In the genomic region with DNA sequence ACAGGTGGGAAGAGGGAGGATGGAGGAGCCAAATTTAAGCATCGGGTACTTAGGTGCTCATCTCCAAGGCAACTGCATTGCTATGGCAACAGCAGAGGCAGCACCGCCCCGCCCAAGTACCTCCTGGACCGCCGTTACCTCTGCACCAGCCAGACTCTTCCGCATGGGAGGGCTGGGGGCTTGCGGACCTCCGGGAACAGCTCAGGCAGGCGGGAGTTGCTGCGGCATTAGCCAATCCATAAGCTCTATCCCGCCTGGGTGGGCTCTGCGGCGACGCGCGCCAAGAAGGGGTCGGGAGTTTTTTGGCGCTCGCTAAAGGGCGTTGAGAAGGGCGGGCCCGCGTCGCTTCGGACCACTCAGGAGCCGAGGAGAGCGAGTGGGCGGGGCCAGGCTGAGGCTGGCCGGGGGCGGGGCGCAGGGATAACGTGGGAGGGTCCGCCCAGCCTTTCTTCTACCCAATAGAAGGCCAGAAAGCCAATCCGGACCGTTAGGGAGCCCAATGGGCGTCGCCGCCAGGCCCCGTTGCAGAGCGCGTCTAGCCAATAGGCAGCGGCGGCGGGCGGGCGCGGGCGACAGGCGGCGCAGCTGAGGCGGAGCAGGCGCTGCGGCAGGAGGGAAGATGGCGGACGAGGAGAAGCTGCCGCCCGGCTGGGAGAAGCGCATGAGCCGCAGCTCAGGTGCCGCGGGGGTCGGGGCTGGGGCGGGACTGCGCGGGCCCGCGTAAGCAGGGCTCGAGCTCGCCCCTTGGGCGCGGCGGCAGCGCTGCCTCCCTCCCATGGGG, we compare ENCODE assay signal across 8 cellular contexts. TPM values are rescaled to one million over a fixed set of nuclear protein-coding genes. Genes with fewer than 3 reads are reported as not detected.
DNase-seq lines count a peak whose midpoint lies in the region; ATAC-seq and TF ChIP-seq lines count a peak whose summit lies in the region.

A gene (plus strand): TSS at position 593 of the 781 bp plus-strand sequence. CDS start 27 bp downstream, at position 620.

- H3K9me2 ChIP-seq in GM23338 (ENCODE audit: insufficient read depth), result no peaks in the 10 kb centered on the region

- H3K4me3 Mint-ChIP-seq in GM23338, result peak within 1 kb of the TSS; percentile 87
- peak within 1 kb of the TSS; percentile 83 to 97 (median 95) for H3K4me3 Mint-ChIP-seq in naive thymus-derived CD4-positive, alpha-beta T cell
- peak within 1 kb of the TSS; percentile 96 to 97 for H3K4me3 Mint-ChIP-seq in stimulated activated naive B cell treated with anti-CD40 and anti-IgM and Interleukin-4, amounts not matched to agents 10 μg/mL and 1 μg/mL and 100 μg/mL, for 72 hours

- POLR2A ChIA-PET in naive thymus-derived CD4-positive, alpha-beta T cell (lab: Charles Lee), result interaction anchor here (0.5 to 2.2 kb wide), 10 partner anchors 8 to 1540 kb away, joined by 3 to 8 read pairs (median 4); a partner anchor contains a TSS

- no peaks in the 10 kb centered on the region for H3K9me3 Mint-ChIP-seq in GM23338
- no peaks in the 10 kb centered on the region for H3K9me3 Mint-ChIP-seq in naive thymus-derived CD4-positive, alpha-beta T cell
- H3K9me3 Mint-ChIP-seq in stimulated activated naive B cell treated with anti-CD40 and anti-IgM and Interleukin-4, amounts not matched to agents 10 μg/mL and 1 μg/mL and 100 μg/mL, for 72 hours, result no peaks in the 10 kb centered on the region

- H3K27me3 ChIP-seq in GM23338 (ENCODE audit: insufficient read depth), result no peaks in the 10 kb centered on the region
- H3K27me3 ChIP-seq in naive thymus-derived CD4-positive, alpha-beta T cell (ENCODE audit: control insufficient read depth in 2 of 2, insufficient read depth in 2 of 2, low read length in 2 of 2), result no peaks in the 10 kb centered on the region

- H3K27me3 Mint-ChIP-seq in GM23338 (ENCODE audit: insufficient read depth, low read depth, poor library complexity), result peaks cover 5% of the 10 kb centered on the region
- no peaks in the 10 kb centered on the region for H3K27me3 Mint-ChIP-seq in naive thymus-derived CD4-positive, alpha-beta T cell
- no peaks in the 10 kb centered on the region for H3K27me3 Mint-ChIP-seq in stimulated activated naive B cell treated with anti-CD40 and anti-IgM and Interleukin-4, amounts not matched to agents 10 μg/mL and 1 μg/mL and 100 μg/mL, for 72 hours

- peaks cover 11% of the 10 kb centered on the region; the same call in 1 of the 2 replicates for H3K4me1 ChIP-seq in GM23338 (ENCODE audit: insufficient read depth)
- H3K4me1 ChIP-seq in naive thymus-derived CD4-positive, alpha-beta T cell (ENCODE audit: control insufficient read depth in 2 of 2, insufficient read depth in 2 of 2, low read length in 2 of 2), result peaks cover 10 to 11% of the 10 kb centered on the region in 2 donors

- peak within 1 kb of the TSS; percentile 88 for H3K4me3 ChIP-seq in GM23338
- H3K4me3 ChIP-seq in naive thymus-derived CD4-positive, alpha-beta T cell (ENCODE audit: low read length), result peak within 1 kb of the TSS; percentile 92

- intact Hi-C loops in naive thymus-derived CD4-positive, alpha-beta T cell (cut with micrococcal nuclease), result loop anchor here (1.0 to 2.0 kb wide), 15 partner anchors 8 to 695 kb away; a partner anchor contains a TSS

- H3K27ac Mint-ChIP-seq in GM23338, result peak within 1 kb of the TSS; percentile 66; the same call in 1 of the 2 replicates
- peak within 1 kb of the TSS; percentile 82 to 99 (median 94) for H3K27ac Mint-ChIP-seq in naive thymus-derived CD4-positive, alpha-beta T cell
- H3K27ac Mint-ChIP-seq in stimulated activated naive B cell treated with anti-CD40 and anti-IgM and Interleukin-4, amounts not matched to agents 10 μg/mL and 1 μg/mL and 100 μg/mL, for 72 hours, result peak within 1 kb of the TSS; percentile 95

- H3K9me3 ChIP-seq in naive thymus-derived CD4-positive, alpha-beta T cell (ENCODE audit: control insufficient read depth in 2 of 3, low read length in 3 of 3), result no peaks in the 10 kb centered on the region

- H3F3A ChIP-seq in GM23338 (replicated peaks; ENCODE audit: low read depth), result peaks cover 8% of the 10 kb centered on the region

- H2AFZ ChIP-seq in GM23338, result no peak within 1 kb of the TSS

- H3K4me1 Mint-ChIP-seq in GM23338, result peaks cover 9% of the 10 kb centered on the region
- peaks cover 16 to 32% (median 20%) of the 10 kb centered on the region in 7 donors for H3K4me1 Mint-ChIP-seq in naive thymus-derived CD4-positive, alpha-beta T cell
- peaks cover 14 to 24% of the 10 kb centered on the region in 2 donors for H3K4me1 Mint-ChIP-seq in stimulated activated naive B cell treated with anti-CD40 and anti-IgM and Interleukin-4, amounts not matched to agents 10 μg/mL and 1 μg/mL and 100 μg/mL, for 72 hours

- no peaks in the 10 kb centered on the region for H3K36me3 ChIP-seq in GM23338 (ENCODE audit: insufficient read depth)
- H3K36me3 ChIP-seq in naive thymus-derived CD4-positive, alpha-beta T cell (ENCODE audit: control insufficient read depth in 2 of 3, insufficient read depth in 3 of 3, low read length in 3 of 3), result peaks cover 0 to 30% (median 0%) of the 10 kb centered on the region in 3 experiments

- peak within 1 kb of the TSS; percentile 99 for H3K4me2 ChIP-seq in GM23338

- TF ChIP-seq CTCF in GM23338 (conservative IDR thresholded peaks at IDR 0.05; ENCODE audit: low read depth in 2 of 2), result peak; percentile 33 to 51; a peak in 3 of 4 replicates
- TF ChIP-seq CTCF in LNCAP (IDR thresholded peaks at IDR 0.05), result peak; percentile 45

- ATAC-seq in GM23338, result peak; percentile 95
- peak; percentile 98 for ATAC-seq in naive thymus-derived CD4-positive, alpha-beta T cell
- ATAC-seq in stimulated activated naive B cell treated with anti-CD40 and anti-IgM and Interleukin-4, amounts not matched to agents 10 μg/mL and 1 μg/mL and 100 μg/mL, for 72 hours (replicated peaks), result peak; percentile 98

- peaks cover 20% of the 10 kb centered on the region for H3K36me3 Mint-ChIP-seq in GM23338 (ENCODE audit: low read depth)
- H3K36me3 Mint-ChIP-seq in naive thymus-derived CD4-positive, alpha-beta T cell, result peaks cover 0 to 5% (median 4%) of the 10 kb centered on the region in 5 donors
- H3K36me3 Mint-ChIP-seq in stimulated activated naive B cell treated with anti-CD40 and anti-IgM and Interleukin-4, amounts not matched to agents 10 μg/mL and 1 μg/mL and 100 μg/mL, for 72 hours, result peaks cover 6 to 17% of the 10 kb centered on the region in 2 donors

- H4K20me1 ChIP-seq in GM23338 (replicated peaks; ENCODE audit: insufficient read depth), result peaks cover 17% of the 10 kb centered on the region

- DNase-seq in EL (peak; percentile 99), GM23338 (ENCODE audit: low spot score) (peak; percentile 100), RPMI8226 (peak; percentile 99), fibroblast of gingiva (ENCODE audit: low read depth) (peak; percentile 98)
- DNase-seq in activated T-helper 1 cell treated with anti-CD3 and anti-CD28 coated beads, Interleukin-2, amount 50 U/mL, for 16 hours (ENCODE audit: low read depth in 1 of 2, low spot score in 1 of 2), result peak; percentile 98
- peak; percentile 98 to 100 (median 99) for DNase-seq in naive thymus-derived CD4-positive, alpha-beta T cell
- DNase-seq in stimulated activated naive B cell treated with anti-CD40 and anti-IgM and Interleukin-4, amounts not matched to agents 10 μg/mL and 1 μg/mL and 100 μg/mL, for 72 hours, result peak; percentile 99

- peaks cover 30% of the 10 kb centered on the region for H3K79me2 ChIP-seq in GM23338 (replicated peaks; ENCODE audit: insufficient read depth)

- CTCF ChIA-PET in naive thymus-derived CD4-positive, alpha-beta T cell (lab: Charles Lee), result interaction anchor here (0.6 to 1.3 kb wide), 4 partner anchors 10 to 1328 kb away, joined by 3 to 7 read pairs (median 3); no protein-coding TSS in a partner anchor

- no peak within 1 kb of the TSS for H3K27ac ChIP-seq in GM23338 (ENCODE audit: low read depth)
- H3K27ac ChIP-seq in naive thymus-derived CD4-positive, alpha-beta T cell (ENCODE audit: low read depth, low read length), result peak within 1 kb of the TSS; percentile 71

TF ChIP-seq in GM23338, 12 proteins besides CTCF, POLR2A, EP300 and RAD21:
- TF ChIP-seq EZH2 (IDR thresholded peaks at IDR 0.05; ENCODE audit: low read depth, unreplicated experiment) (no peak), CREB1 (CRISPR knock-in tag; IDR thresholded peaks at IDR 0.05; ENCODE audit: low read depth) (peak; percentile 81), POLR2AphosphoS5 (IDR thresholded peaks at IDR 0.05; ENCODE audit: low read depth) (peak; percentile 74)

RNA-seq across cellular contexts. Expression of the gene that starts here (rescaled TPM):
- total RNA-seq in GM23338 (2014; rRNA removed; shearing (Covaris generic)), result 102 and 127 TPM in 2 replicates
- 112 and 127 TPM in 2 replicates for polyA plus RNA-seq in GM23338 (2016; fragmentation: Nextera tagmentation; extraction: Ambion mirVana)
- 10 to 100 TPM; 41.4 to 93.2 (median 61.1) TPM for total RNA-seq in naive thymus-derived CD4-positive, alpha-beta T cell
- 10 to 100 TPM; 88.9 to 94.7 TPM for polyA plus RNA-seq in naive thymus-derived CD4-positive, alpha-beta T cell
